9 cellular contexts compared by ENCODE assay signal in the genomic region with DNA sequence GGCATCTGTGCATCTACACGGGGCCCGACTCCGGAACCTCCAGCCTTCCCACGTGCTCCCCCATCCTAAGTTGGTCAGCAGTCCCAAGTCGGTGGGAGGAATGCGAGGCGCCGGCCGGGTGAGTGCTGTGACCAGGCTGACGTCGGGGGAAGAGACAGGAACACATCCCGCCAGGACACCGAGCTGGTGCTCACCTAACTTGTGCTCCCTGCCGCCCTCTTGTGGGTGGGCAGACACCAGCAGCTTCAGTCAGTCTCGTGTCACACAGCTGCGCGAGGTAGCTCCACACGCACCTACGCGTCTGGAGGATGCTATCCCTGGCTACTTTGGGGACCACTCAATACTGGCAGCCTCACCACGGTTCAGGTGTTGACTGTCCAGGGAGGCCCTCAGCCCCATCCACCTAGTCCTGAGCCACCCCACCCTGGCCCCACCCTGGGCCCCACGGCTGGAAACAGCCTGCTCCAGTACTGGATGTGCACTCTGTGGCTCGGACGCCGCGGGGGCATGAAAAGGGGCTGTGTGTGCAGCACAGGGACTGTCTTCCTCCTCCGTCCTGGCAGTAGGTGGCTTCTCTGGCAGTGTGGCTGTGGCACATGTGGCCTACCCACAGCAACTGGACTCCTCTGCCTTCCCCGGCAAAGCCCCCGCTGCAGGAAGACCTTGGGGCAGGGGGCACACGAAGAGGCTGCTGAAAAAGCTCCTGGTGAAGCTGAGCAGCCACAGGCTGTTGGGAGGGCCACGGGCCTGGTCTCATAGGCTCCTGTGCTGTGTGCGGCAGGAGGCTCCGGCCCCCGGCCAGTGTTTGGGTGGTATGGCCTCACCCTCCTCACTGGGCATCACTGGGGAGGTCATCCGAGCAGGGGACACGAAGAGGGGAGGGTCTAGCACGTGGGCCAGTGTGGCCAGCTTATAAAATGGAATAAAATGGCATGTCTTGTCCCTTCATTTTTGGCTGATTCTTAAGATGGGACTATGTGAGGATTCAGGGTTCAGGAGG. TPM values are rescaled to one million over a fixed set of nuclear protein-coding genes. Genes with fewer than 3 reads are reported as not detected.
DNase-seq lines count a peak whose midpoint lies in the region; ATAC-seq and TF ChIP-seq lines count a peak whose summit lies in the region.
"Had no signal": no experiment of that assay in that cellular context is flagged by ENCODE, and none has a peak within 500 bp of the region (broad histone marks: within the 10 kb centered on the region; RNA-seq: fewer than 3 reads in every experiment).

No MANE protein-coding gene starts in this region.

- no peak overlapping the region for H3K56ac ChIP-seq in IMR-90 (ENCODE audit: extremely low read depth, insufficient read depth, low read length)

- H3K9me1 ChIP-seq in IMR-90 (ENCODE audit: insufficient read depth, low read length) = peaks cover 7% of the 10 kb centered on the region

- H3K36me3 ChIP-seq in IMR-90 (ENCODE audit: control insufficient read depth, insufficient read depth, low read length) (peaks cover 16% of the 10 kb centered on the region), WERI-Rb-1 (no peaks in the 10 kb centered on the region; the same call in 1 of the 2 replicates), left lung (peaks cover 0 to 16% of the 10 kb centered on the region in 2 donors)
- H3K36me3 ChIP-seq: ovary had no signal

- no peak overlapping the region for H4K8ac ChIP-seq in IMR-90 (ENCODE audit: low read depth in 2 of 2, low read length in 2 of 2)

- no peaks in the 10 kb centered on the region for H3K9me3 ChIP-seq in CD4-positive, alpha-beta T cell (ENCODE audit: control insufficient read depth, low read length)
- H3K9me3 ChIP-seq in IMR-90 (ENCODE audit: control insufficient read depth, insufficient read depth, low read length) = no peaks in the 10 kb centered on the region
- H3K9me3 ChIP-seq in WERI-Rb-1 (ENCODE audit: severe bottlenecking) = no peaks in the 10 kb centered on the region
- no peaks in the 10 kb centered on the region for H3K9me3 ChIP-seq in left lung
- H3K9me3 ChIP-seq: ovary had no signal

- peaks cover 13% of the 10 kb centered on the region for H3K4me1 Mint-ChIP-seq in CD4-positive, alpha-beta T cell (ENCODE audit: low read depth)
- peaks cover 42% of the 10 kb centered on the region for H3K4me1 Mint-ChIP-seq in brain

- no peak overlapping the region for H2AK5ac ChIP-seq in IMR-90 (ENCODE audit: low read depth, low read length)

- no peak overlapping the region for H2BK20ac ChIP-seq in IMR-90 (ENCODE audit: low read depth, low read length)

- peak; percentile 49 for TF ChIP-seq RAD21 in IMR-90 (IDR thresholded peaks at IDR 0.05; ENCODE audit: low read length)

- no peak overlapping the region for H3K27ac Mint-ChIP-seq in CD4-positive, alpha-beta T cell
- H3K27ac Mint-ChIP-seq in brain = peak overlapping the region in 2 of 5 experiments; percentile 75 to 84

- H2BK5ac ChIP-seq in IMR-90 (ENCODE audit: low read depth, low read length, poor library complexity, severe bottlenecking) = no peak overlapping the region

- no peak overlapping the region for H4K5ac ChIP-seq in IMR-90 (ENCODE audit: low read depth, low read length)

- no peak overlapping the region for H4K91ac ChIP-seq in IMR-90 (ENCODE audit: insufficient read depth, low read depth, low read length)

- H3K4me1 ChIP-seq in IMR-90 (ENCODE audit: control insufficient read depth, insufficient read depth, low read length) (peaks cover 14% of the 10 kb centered on the region), left lung (peaks cover 10 to 29% of the 10 kb centered on the region in 2 donors)

- BruUV-seq in IMR-90 (replicated peaks; lab: Mats Ljungman, UMichigan) = no TSS peak

- no peaks in the 10 kb centered on the region for H3K79me1 ChIP-seq in IMR-90 (ENCODE audit: low read depth in 1 of 2, low read length in 2 of 2)

- WGBS in IMR-90 (ENCODE audit: extremely low coverage in 2 of 2, insufficient read length in 1 of 2), 2 experiments = 64% methylated on average over 20 of the region's 37 CpGs; no CpG with 5 or more reads in 1 of the 2 experiments

- peak overlapping the region; percentile 18 for H2AFZ ChIP-seq in IMR-90 (replicated peaks; ENCODE audit: low read length, poor library complexity)

- no peak overlapping the region for H3K4ac ChIP-seq in IMR-90 (ENCODE audit: low read depth, low read length)

- no peaks in the 10 kb centered on the region for H3K36me3 Mint-ChIP-seq in CD4-positive, alpha-beta T cell (ENCODE audit: low read depth)
- no peaks in the 10 kb centered on the region for H3K36me3 Mint-ChIP-seq in brain

- peak; percentile 61 to 77 (median 66) for DNase-seq in CD4-positive, alpha-beta T cell
- DNase-seq in IMR-90 = no peak
- DNase-seq in WERI-Rb-1 = peak; percentile 52
- peak in 1 of 2 donors; percentile 92 for DNase-seq in left lung
- DNase-seq in stimulated activated CD8-positive, alpha-beta memory T cell treated with anti-CD3 and anti-CD28 coated beads, Interleukin-4, amount 100 ng/mL, for 48 hours = peak; percentile 86

- H4K20me1 ChIP-seq in IMR-90 (ENCODE audit: insufficient read depth, low read length) = no peaks in the 10 kb centered on the region

- H3K9me3 Mint-ChIP-seq in CD4-positive, alpha-beta T cell = no peaks in the 10 kb centered on the region
- no peaks in the 10 kb centered on the region for H3K9me3 Mint-ChIP-seq in brain

- no peak overlapping the region for H3K4me3 Mint-ChIP-seq in CD4-positive, alpha-beta T cell
- no peak overlapping the region for H3K4me3 Mint-ChIP-seq in brain

- in situ Hi-C loops in IMR-90 (cut with MboI; ENCODE audit: low sequenced_read_pairs) = no loop called here

- H3K4me3 ChIP-seq in IMR-90 (ENCODE audit: insufficient read depth, low read depth, low read length) (no peak overlapping the region), WERI-Rb-1 (ENCODE audit: low read depth, low read length) (no peak overlapping the region), left lung (no peak overlapping the region)
- H3K4me3 ChIP-seq: ovary had no signal

- no peak overlapping the region for H3K14ac ChIP-seq in IMR-90 (replicated peaks; ENCODE audit: low read depth, low read length)

- H3K23ac ChIP-seq in IMR-90 (ENCODE audit: low read depth, low read length) = no peak overlapping the region

- no peaks in the 10 kb centered on the region for H3K27me3 ChIP-seq in CD4-positive, alpha-beta T cell (ENCODE audit: control insufficient read depth, insufficient read depth, low read length)
- H3K27me3 ChIP-seq in IMR-90 (ENCODE audit: control insufficient read depth, insufficient read depth, low read length) = no peaks in the 10 kb centered on the region
- no peaks in the 10 kb centered on the region for H3K27me3 ChIP-seq in WERI-Rb-1 (ENCODE audit: insufficient read depth, low read depth, severe bottlenecking)
- no peaks in the 10 kb centered on the region for H3K27me3 ChIP-seq in left lung
- H3K27me3 ChIP-seq: ovary had no signal

- no peaks in the 10 kb centered on the region for H3K27me3 Mint-ChIP-seq in CD4-positive, alpha-beta T cell
- H3K27me3 Mint-ChIP-seq in brain = no peaks in the 10 kb centered on the region

- CTCF ChIA-PET in CD4-positive, alpha-beta T cell (lab: Charles Lee) = interaction anchor here (0.6 to 4.9 kb wide), 12 partner anchors 9 to 291 kb away, joined by 3 to 45 read pairs (median 6); a partner anchor contains a TSS
- CTCF ChIA-PET in IMR-90 (lab: Yijun Ruan, JAX) = interaction anchor here (1.5 kb wide), 3 partner anchors 44 to 291 kb away, joined by 5 to 10 read pairs (median 7); no protein-coding TSS in a partner anchor

- no peak overlapping the region for H2BK120ac ChIP-seq in IMR-90 (ENCODE audit: low read depth, low read length)

- no peak overlapping the region for H3K18ac ChIP-seq in IMR-90 (ENCODE audit: low read depth, low read length)

- no peak overlapping the region for H3K4me2 ChIP-seq in IMR-90 (ENCODE audit: low read depth, low read length)

- peak; percentile 69 for ATAC-seq in CD4-positive, alpha-beta T cell (ENCODE audit: poor library complexity)
- no peak for ATAC-seq in IMR-90 (ENCODE audit: low read depth)
- peak; percentile 46 for ATAC-seq in left lung
- ATAC-seq in HG03196 (IDR thresholded peaks at IDR 0.05; ENCODE audit: unreplicated experiment) = no peak
- ATAC-seq in HG03139 (IDR thresholded peaks at IDR 0.05; ENCODE audit: unreplicated experiment) = no peak

- peak; percentile 76 for TF ChIP-seq CTCF in CD4-positive, alpha-beta T cell (IDR thresholded peaks at IDR 0.05)
- TF ChIP-seq CTCF in IMR-90 (conservative IDR thresholded peaks at IDR 0.05; ENCODE audit: low read depth, low read length) = peak; percentile 53
- peak; percentile 77 for TF ChIP-seq CTCF in WERI-Rb-1 (IDR thresholded peaks at IDR 0.05; ENCODE audit: low read depth, low read length)
- peak; percentile 27 to 38 for TF ChIP-seq CTCF in brain (conservative IDR thresholded peaks at IDR 0.05)
- peak; percentile 37 to 78 for TF ChIP-seq CTCF in left lung (IDR thresholded peaks at IDR 0.05)

- intact Hi-C loops in CD4-positive, alpha-beta T cell (cut with DNase I, micrococcal nuclease) = loop anchor here (1.0 to 10.0 kb wide), 3 partner anchors 17 to 151 kb away; a partner anchor contains a TSS
- intact Hi-C loops in IMR-90 (cut with micrococcal nuclease) (loop anchor here (10.0 kb wide), 1 partner anchor 231 kb away; no protein-coding TSS in a partner anchor), left lung (cut with DNase I) (no loop called here)

- POLR2A ChIA-PET in CD4-positive, alpha-beta T cell (lab: Charles Lee) = interaction anchor here (1.3 to 2.5 kb wide), 5 partner anchors 8 to 292 kb away, joined by 3 to 9 read pairs (median 5); a partner anchor contains a TSS
- POLR2A ChIA-PET in IMR-90 (lab: Charles Lee; ENCODE audit: unreplicated experiment) = no interaction called here

- no peak overlapping the region for H3K9ac ChIP-seq in IMR-90 (ENCODE audit: low read depth, low read length)

- no peak overlapping the region for H2AK9ac ChIP-seq in IMR-90 (replicated peaks; ENCODE audit: low read depth, low read length, poor library complexity)

- no peak overlapping the region for H2BK15ac ChIP-seq in IMR-90 (ENCODE audit: low read depth, low read length)

- dilution Hi-C loops in IMR-90 (cut with HindIII; ENCODE audit: low sequenced_read_pairs, unreplicated experiment) = no loop called here

- no peak overlapping the region for H3K27ac ChIP-seq in CD4-positive, alpha-beta T cell (ENCODE audit: low read depth, low read length)
- H3K27ac ChIP-seq in IMR-90 (ENCODE audit: insufficient read depth, low read length) (no peak overlapping the region), WERI-Rb-1 (no peak overlapping the region), left lung (no peak overlapping the region)
- H3K27ac ChIP-seq: ovary had no signal

- no peak for TF ChIP-seq POLR2A in IMR-90 (IDR thresholded peaks at IDR 0.05; ENCODE audit: low read depth, low read length)

TF ChIP-seq in IMR-90, 13 proteins besides CTCF, POLR2A, EP300 and RAD21 (continues in another document):
- peak; percentile 35; the same call in 1 of the 2 replicates for TF ChIP-seq SMC3 (IDR thresholded peaks at IDR 0.05; ENCODE audit: low read depth, low read length)
- TF ChIP-seq RCOR1 (IDR thresholded peaks at IDR 0.05; ENCODE audit: insufficient replicate concordance, low read length) = no peak

RNA-seq across cellular contexts. Expression of a gene that starts 11.2 kb away (rescaled TPM):
- 10 to 100 TPM in 1 of 2 experiments, 1 to 10 TPM in 1; 8.9 to 10.3 TPM for total RNA-seq in CD4-positive, alpha-beta T cell
- 59.4 and 69.5 TPM in 2 replicates for total RNA-seq in IMR-90 (2012; rRNA removed)
- 240 and 272 TPM in 2 replicates for polyA plus RNA-seq in IMR-90 (2012; rRNA removed)
- polyA plus RNA-seq in IMR-90 (2012; cell fraction: cytosol; rRNA removed) = 79.6 and 204 TPM in 2 replicates
- 82.1 and 146 TPM in 2 replicates for polyA plus RNA-seq in IMR-90 (2012; cell fraction: nucleus; rRNA removed; ENCODE audit: low replicate concordance)
- polyA plus RNA-seq in brain (ENCODE audit: insufficient read depth, low read depth, low replicate concordance) = 36.7 TPM
- total RNA-seq in left lung = 10 to 100 TPM; 26.6 to 33.5 TPM

Comparison
In these comparisons a context has a peak if more than half of its experiments do, and no peak if none do; other contexts are left out.
1. ATAC-seq: peak in CD4-positive, alpha-beta T cell (single experiment) and left lung (single experiment); none in IMR-90 (single experiment), HG03196 (single experiment) and HG03139 (single experiment).
2. intact Hi-C loops: an anchor here in CD4-positive, alpha-beta T cell (1.0 to 10.0 kb wide) and IMR-90 (10.0 kb wide); none called in left lung.
3. Peak in every context shown above with its lines, with median percentiles within 50 percentile points of each other: CTCF ChIP-seq.